In genomic region chr7:135414850-135415439, GRCh38 we compare ENCODE assay signal across 8 cellular contexts.
DNase-seq lines count a peak whose midpoint lies in the region; ATAC-seq and TF ChIP-seq lines count a peak whose summit lies in the region.

No MANE protein-coding gene starts in this region.

- no peak overlapping the region for H3K18ac ChIP-seq in trophoblast cell (ENCODE audit: low read length)

- H2AK5ac ChIP-seq in trophoblast cell (ENCODE audit: low read length) = no peak overlapping the region

- no peak overlapping the region for H3K9ac ChIP-seq in trophoblast cell (ENCODE audit: low read length)

- H3K14ac ChIP-seq in trophoblast cell (ENCODE audit: low read length) = no peak overlapping the region

- H3K23ac ChIP-seq in trophoblast cell (ENCODE audit: low read length) = no peak overlapping the region

- H3K79me2 ChIP-seq in trophoblast cell (ENCODE audit: control insufficient read depth, insufficient read depth, low read length, poor library complexity) = no peaks in the 10 kb centered on the region

- H3K4me3 ChIP-seq in epithelial cell of esophagus (ENCODE audit: low read length) = no peak overlapping the region
- H3K4me3 ChIP-seq in trophoblast cell (ENCODE audit: low read depth, low read length) = no peak overlapping the region

- no peaks in the 10 kb centered on the region for H3K4me1 Mint-ChIP-seq in activated CD8-positive, alpha-beta memory T cell treated with anti-CD3 and anti-CD28 coated beads, Interleukin-2, amount 10 ng/mL, durations not matched to agents 7 days and 5 days

- whole genome bisulfite sequencing in trophoblast cell (ENCODE audit: extremely low coverage, insufficient coverage, insufficient read length) = no CpG with 5 or more reads among the region's 2 CpGs

- DNase-seq in activated CD8-positive, alpha-beta memory T cell treated with anti-CD3 and anti-CD28 coated beads, Interleukin-2, amount 10 ng/mL, durations not matched to agents 7 days and 5 days = peak; percentile 59
- no peak for DNase-seq in activated CD8-positive, alpha-beta memory T cell treated with anti-CD3 and anti-CD28 coated beads, Interleukin-2, amount 50 U/mL, for 48 hours
- DNase-seq in HuH-7 (ENCODE audit: low spot score) = peak; percentile 30
- peak; percentile 55 for DNase-seq in SK-N-DZ (ENCODE audit: low spot score)
- DNase-seq in epithelial cell of esophagus (ENCODE audit: low read depth) = peak; percentile 67
- DNase-seq in trophoblast cell = peak; percentile 50 to 80
- no peak for DNase-seq in mucosa of gallbladder (ENCODE audit: low spot score)

- no peak overlapping the region for H2AFZ ChIP-seq in trophoblast cell (ENCODE audit: insufficient read depth, low read length, poor library complexity)

- H3K4ac ChIP-seq in trophoblast cell (ENCODE audit: low read depth, low read length) = no peak overlapping the region

- H3K36me3 Mint-ChIP-seq in activated CD8-positive, alpha-beta memory T cell treated with anti-CD3 and anti-CD28 coated beads, Interleukin-2, amount 10 ng/mL, durations not matched to agents 7 days and 5 days = peaks cover 9% of the 10 kb centered on the region

- H3K4me1 ChIP-seq in trophoblast cell (ENCODE audit: control insufficient read depth in 1 of 2, insufficient read depth in 2 of 2, low read length in 2 of 2) = no peaks in the 10 kb centered on the region

- no peaks in the 10 kb centered on the region for H3K36me3 ChIP-seq in trophoblast cell (ENCODE audit: control insufficient read depth in 1 of 2, insufficient read depth in 2 of 2, low read length in 2 of 2)

- H3K9me3 Mint-ChIP-seq in activated CD8-positive, alpha-beta memory T cell treated with anti-CD3 and anti-CD28 coated beads, Interleukin-2, amount 10 ng/mL, durations not matched to agents 7 days and 5 days (ENCODE audit: low read depth) = no peaks in the 10 kb centered on the region

- H2BK5ac ChIP-seq in trophoblast cell (ENCODE audit: low read depth, low read length, poor library complexity) = no peak overlapping the region

- H4K12ac ChIP-seq in trophoblast cell (ENCODE audit: low read depth, low read length) = no peak overlapping the region

- no peak overlapping the region for H3K4me3 Mint-ChIP-seq in activated CD8-positive, alpha-beta memory T cell treated with anti-CD3 and anti-CD28 coated beads, Interleukin-2, amount 10 ng/mL, durations not matched to agents 7 days and 5 days

- H2BK12ac ChIP-seq in trophoblast cell (ENCODE audit: low read length) = no peak overlapping the region

- no peak overlapping the region for H4K8ac ChIP-seq in trophoblast cell (ENCODE audit: low read depth, low read length)

- no peaks in the 10 kb centered on the region for H3K27me3 ChIP-seq in trophoblast cell (ENCODE audit: insufficient read depth, low read length)

- TF ChIP-seq CTCF in epithelial cell of esophagus (IDR thresholded peaks at IDR 0.05; ENCODE audit: insufficient read depth, low read depth, low read length, missing control alignments) = peak; percentile 58

- no peaks in the 10 kb centered on the region for H3K9me3 ChIP-seq in trophoblast cell (ENCODE audit: insufficient read depth, low read depth, low read length)

- no peak overlapping the region for H2BK120ac ChIP-seq in trophoblast cell (ENCODE audit: insufficient read depth, low read length, poor library complexity)

- H3K4me2 ChIP-seq in trophoblast cell (ENCODE audit: low read length) = no peak overlapping the region

- no peaks in the 10 kb centered on the region for H3K27me3 Mint-ChIP-seq in activated CD8-positive, alpha-beta memory T cell treated with anti-CD3 and anti-CD28 coated beads, Interleukin-2, amount 10 ng/mL, durations not matched to agents 7 days and 5 days

- no peaks in the 10 kb centered on the region for H3K79me1 ChIP-seq in trophoblast cell (ENCODE audit: low read length)

- no peak overlapping the region for H3K27ac ChIP-seq in trophoblast cell (ENCODE audit: low read depth, low read length)

- no peak overlapping the region for H4K91ac ChIP-seq in trophoblast cell (ENCODE audit: low read depth, low read length)

- CTCF ChIA-PET in activated CD8-positive, alpha-beta memory T cell treated with anti-CD3 and anti-CD28 coated beads, Interleukin-2, amount 10 ng/mL, durations not matched to agents 7 days and 5 days (lab: Charles Lee) = interaction anchor here (0.9 to 1.5 kb wide), 2 partner anchors 12 to 96 kb away, joined by 3 to 4 read pairs; no protein-coding TSS in a partner anchor

- no peak overlapping the region for H3K27ac Mint-ChIP-seq in activated CD8-positive, alpha-beta memory T cell treated with anti-CD3 and anti-CD28 coated beads, Interleukin-2, amount 10 ng/mL, durations not matched to agents 7 days and 5 days

- no peak for ATAC-seq in activated CD8-positive, alpha-beta memory T cell treated with anti-CD3 and anti-CD28 coated beads, Interleukin-2, amount 10 ng/mL, durations not matched to agents 7 days and 5 days
- ATAC-seq in HG03280 (IDR thresholded peaks at IDR 0.05; ENCODE audit: unreplicated experiment) = no peak

Comparison
In these comparisons a context has a peak if more than half of its experiments do, and no peak if none do; other contexts are left out.
1. DNase-seq: peak in activated CD8-positive, alpha-beta memory T cell treated with anti-CD3 and anti-CD28 coated beads, Interleukin-2, amount 10 ng/mL, durations not matched to agents 7 days and 5 days (single experiment), HuH-7 (single experiment), SK-N-DZ (single experiment), epithelial cell of esophagus (single experiment) and trophoblast cell (2 of 2); none in activated CD8-positive, alpha-beta memory T cell treated with anti-CD3 and anti-CD28 coated beads, Interleukin-2, amount 50 U/mL, for 48 hours (single experiment) and mucosa of gallbladder (single experiment).